In the genomic region with DNA sequence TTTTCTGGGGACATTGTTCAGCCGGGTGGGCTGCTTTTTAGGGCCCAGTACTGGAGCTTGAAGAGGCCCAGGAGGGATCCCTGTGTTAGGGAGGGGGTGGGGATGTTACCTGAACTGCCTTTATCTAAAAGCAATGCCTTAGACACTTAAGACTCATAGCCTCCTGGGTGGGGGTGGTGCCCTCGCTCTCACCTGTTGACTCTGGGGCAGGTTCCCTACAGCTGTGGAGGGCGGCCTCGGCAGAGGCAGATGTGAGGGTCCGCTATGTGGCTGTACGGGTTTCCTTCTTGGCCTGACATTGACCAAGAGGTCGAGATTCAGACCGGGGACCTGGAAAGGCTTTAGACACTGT, we compare ENCODE assay signal across 16 cellular contexts. TPM values are rescaled to one million over a fixed set of nuclear protein-coding genes. Genes with fewer than 3 reads are reported as not detected.
DNase-seq lines count a peak whose midpoint lies in the region; ATAC-seq and TF ChIP-seq lines count a peak whose summit lies in the region.
"Had no signal": no experiment of that assay in that cellular context is flagged by ENCODE, and none has a peak within 500 bp of the region (broad histone marks: within the 10 kb centered on the region; RNA-seq: fewer than 3 reads in every experiment).

No MANE protein-coding gene starts in this region.

- H3K9me3 ChIP-seq in NT2/D1 (ENCODE audit: insufficient read depth, low read length) (no peaks in the 10 kb centered on the region), mucosa of descending colon (no peaks in the 10 kb centered on the region)
- H3K9me3 ChIP-seq in CD8-positive, alpha-beta memory T cell (ENCODE audit: low read length) = no peaks in the 10 kb centered on the region
- H3K9me3 ChIP-seq: SJSA1, tibial nerve had no signal

- DNase-seq in NT2/D1 (ENCODE audit: low read depth, low spot score) = no peak
- DNase-seq in epithelial cell of esophagus (ENCODE audit: low read depth) = no peak
- peak in 2 of 3 donors; percentile 58 to 69 for DNase-seq in mucosa of descending colon
- no peak for DNase-seq in CD8-positive, alpha-beta memory T cell
- no peak for DNase-seq in Ammon's horn (ENCODE audit: low spot score)
- DNase-seq: activated CD8-positive, alpha-beta T cell treated with anti-CD3 and anti-CD28 coated beads for 36 hours; cortex of kidney; NCI-H2081 treated with DMSO at 0.1 percent for 48 hours had no signal

- no peaks in the 10 kb centered on the region for H3K27me3 ChIP-seq in NT2/D1 (ENCODE audit: insufficient read depth, insufficient read length)
- H3K27me3 ChIP-seq in CD8-positive, alpha-beta memory T cell (ENCODE audit: insufficient read depth, low read length, poor library complexity, severe bottlenecking) = peaks cover 12% of the 10 kb centered on the region
- H3K27me3 ChIP-seq: SJSA1 had no signal

- WGBS in urinary bladder = 86% methylated on average over 8 of the region's 8 CpGs

- H3K36me3 ChIP-seq in NT2/D1 (ENCODE audit: insufficient read depth, insufficient read length, low read length) (peaks cover 53% of the 10 kb centered on the region), mucosa of descending colon (ENCODE audit: low read depth) (no peaks in the 10 kb centered on the region), urinary bladder (ENCODE audit: insufficient read depth) (no peaks in the 10 kb centered on the region)
- H3K36me3 ChIP-seq in CD8-positive, alpha-beta memory T cell (ENCODE audit: insufficient read depth, low read length) = no peaks in the 10 kb centered on the region
- H3K36me3 ChIP-seq: SJSA1, tibial nerve had no signal

- no peaks in the 10 kb centered on the region for H3K9me3 Mint-ChIP-seq in CD8-positive, alpha-beta memory T cell
- H3K9me3 Mint-ChIP-seq: activated CD8-positive, alpha-beta T cell treated with anti-CD3 and anti-CD28 coated beads for 36 hours had no signal

- H3K4me3 ChIP-seq in NT2/D1 (ENCODE audit: insufficient read length, low read depth) (no peak overlapping the region), epithelial cell of esophagus (ENCODE audit: low read length) (peak overlapping the region; percentile 99), mucosa of descending colon (peak overlapping the region; percentile 40), urinary bladder (ENCODE audit: low read depth, low read length) (peak overlapping the region; percentile 27)
- H3K4me3 ChIP-seq in CD8-positive, alpha-beta memory T cell (ENCODE audit: low read length) = no peak overlapping the region
- H3K4me3 ChIP-seq: SJSA1 had no signal

- peaks cover 40% of the 10 kb centered on the region for H3K4me1 ChIP-seq in NT2/D1 (ENCODE audit: insufficient read depth, insufficient read length)
- H3K4me1 ChIP-seq in mucosa of descending colon (ENCODE audit: low read depth) = peaks cover 37% of the 10 kb centered on the region
- no peaks in the 10 kb centered on the region for H3K4me1 ChIP-seq in urinary bladder (ENCODE audit: insufficient read depth)
- peaks cover 12% of the 10 kb centered on the region for H3K4me1 ChIP-seq in CD8-positive, alpha-beta memory T cell (ENCODE audit: insufficient read depth, low read length)

- POLR2A ChIA-PET in CD8-positive, alpha-beta memory T cell (lab: Charles Lee) = no interaction called here

- H3K4me3 Mint-ChIP-seq in CD8-positive, alpha-beta memory T cell = no peak overlapping the region
- H3K4me3 Mint-ChIP-seq: activated CD8-positive, alpha-beta T cell treated with anti-CD3 and anti-CD28 coated beads for 36 hours; CD14-positive monocyte had no signal

- CTCF ChIA-PET in CD8-positive, alpha-beta memory T cell (lab: Charles Lee) = no interaction called here

- H3K36me3 Mint-ChIP-seq in CD8-positive, alpha-beta memory T cell = no peaks in the 10 kb centered on the region
- H3K36me3 Mint-ChIP-seq: CD14-positive monocyte had no signal

- intact Hi-C loops in mucosa of descending colon (cut with DNase I, micrococcal nuclease) = no loop called here

- H3K4me1 Mint-ChIP-seq in CD8-positive, alpha-beta memory T cell = peaks cover 5 to 17% (median 15%) of the 10 kb centered on the region in 3 donors

- TF ChIP-seq CTCF in epithelial cell of esophagus (IDR thresholded peaks at IDR 0.05; ENCODE audit: insufficient read depth, low read depth, low read length, missing control alignments) (no peak), mucosa of descending colon (IDR thresholded peaks at IDR 0.05) (no peak)

- H3K27me3 Mint-ChIP-seq in CD8-positive, alpha-beta memory T cell = peaks cover 17 to 23% of the 10 kb centered on the region in 2 donors

- peak overlapping the region; percentile 26 for H3K9ac ChIP-seq in NT2/D1 (ENCODE audit: insufficient read length, low read depth)

- no peak overlapping the region for H3K27ac Mint-ChIP-seq in CD8-positive, alpha-beta memory T cell
- H3K27ac Mint-ChIP-seq: activated CD8-positive, alpha-beta T cell treated with anti-CD3 and anti-CD28 coated beads for 36 hours; CD14-positive monocyte had no signal

- ATAC-seq in mucosa of descending colon = peak; percentile 2
- ATAC-seq in HG03280 (IDR thresholded peaks at IDR 0.05; ENCODE audit: unreplicated experiment) = no peak
- ATAC-seq: activated CD8-positive, alpha-beta T cell treated with anti-CD3 and anti-CD28 coated beads for 36 hours had no signal

- H3K27ac ChIP-seq in urinary bladder (ENCODE audit: low read depth) = peak overlapping the region; percentile 76
- H3K27ac ChIP-seq in CD8-positive, alpha-beta memory T cell (ENCODE audit: low read depth, low read length) = no peak overlapping the region
- H3K27ac ChIP-seq: SJSA1 had no signal

RNA-seq across cellular contexts. Expression of gene INAVA, which starts 0.7 kb away (rescaled TPM):
- total RNA-seq in mucosa of descending colon = 100 to 1,000 TPM in 2 of 3 donors, 10 to 100 TPM in 1; 82.0 to 238 (median 171) TPM
- total RNA-seq in urinary bladder = 10.1 TPM
- polyA plus RNA-seq in urinary bladder = 6.2 TPM
- total RNA-seq in CD8-positive, alpha-beta memory T cell = under 1 TPM; 0.09 to 0.24 TPM
- polyA plus RNA-seq in CD8-positive, alpha-beta memory T cell = 0.37 TPM
- total RNA-seq: activated CD8-positive, alpha-beta T cell treated with anti-CD3 and anti-CD28 coated beads for 36 hours; pulmonary artery endothelial cell; tibial nerve had no signal
- polyA plus RNA-seq: CD14-positive monocyte had no signal

RNA-seq across cellular contexts. Expression of gene GPR25, which starts 22.6 kb away (rescaled TPM):
- not detected for total RNA-seq in mucosa of descending colon
- not detected for total RNA-seq in urinary bladder
- 0.06 TPM for polyA plus RNA-seq in urinary bladder
- under 1 TPM; 0.18 to 0.44 TPM for total RNA-seq in CD8-positive, alpha-beta memory T cell
- polyA plus RNA-seq in CD8-positive, alpha-beta memory T cell = 34.0 TPM
- total RNA-seq: aorta, Daoy, pulmonary artery endothelial cell, SJSA1, tibial nerve had no signal
- polyA plus RNA-seq: aorta had no signal

Comparison
In these comparisons a context has a peak if more than half of its experiments do, and no peak if none do; other contexts are left out.
1. DNase-seq: peak in mucosa of descending colon (2 of 3); none in NT2/D1 (single experiment), epithelial cell of esophagus (single experiment), CD8-positive, alpha-beta memory T cell (0 of 5) and Ammon's horn (single experiment).
2. H3K4me3 ChIP-seq: peak in epithelial cell of esophagus (single experiment), mucosa of descending colon (single experiment) and urinary bladder (single experiment); none in NT2/D1 (single experiment) and CD8-positive, alpha-beta memory T cell (single experiment).